In the genomic region with DNA sequence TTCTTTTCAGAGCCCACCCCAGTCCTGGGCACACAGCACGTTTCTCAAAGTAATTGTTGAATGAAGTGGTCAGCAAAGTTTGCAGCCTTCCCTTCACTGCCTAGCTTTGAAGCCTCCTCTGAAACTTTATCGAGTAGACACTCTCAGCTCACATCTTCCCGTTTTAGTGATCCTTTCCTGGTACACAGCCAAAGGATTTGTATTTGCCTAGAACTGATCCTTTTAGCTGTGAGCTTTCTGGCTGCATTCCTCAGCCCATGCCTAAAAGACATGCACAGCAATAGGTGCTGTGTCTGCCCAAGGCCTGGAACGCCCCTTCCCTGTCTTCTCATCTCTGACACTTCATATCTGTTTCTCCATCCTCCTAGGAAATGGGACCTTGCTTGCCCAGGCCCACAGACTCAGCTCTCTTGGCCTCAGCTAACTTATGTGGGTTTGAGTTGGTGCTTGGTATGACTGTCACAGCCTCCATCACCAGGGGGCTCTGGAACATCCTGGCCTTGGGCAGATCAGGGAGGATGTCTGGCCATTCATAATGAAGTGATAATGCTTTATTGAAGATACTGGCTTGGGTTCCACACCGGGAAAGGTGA, we compare ENCODE assay signal across 9 cellular contexts.
A peak's percentile ranks its signal among the peaks of the same experiment; 100 is the strongest.
DNase-seq lines count a peak whose midpoint lies in the region; ATAC-seq and TF ChIP-seq lines count a peak whose summit lies in the region.
"Had no signal": no experiment of that assay in that cellular context is flagged by ENCODE, and none has a peak within 500 bp of the region (broad histone marks: within the 10 kb centered on the region; RNA-seq: fewer than 3 reads in every experiment).

No MANE protein-coding gene starts in this region.

- H4K20me1 ChIP-seq in smooth muscle cell (ENCODE audit: low read depth) = no peaks in the 10 kb centered on the region

- H2AFZ ChIP-seq in smooth muscle cell (ENCODE audit: low read depth) = no peak overlapping the region

- H3K4me2 ChIP-seq in smooth muscle cell = peak overlapping the region; percentile 55

- H3K27me3 ChIP-seq in SJCRH30 (no peaks in the 10 kb centered on the region), layer of hippocampus (ENCODE audit: control insufficient read depth, insufficient read depth, low read length) (no peaks in the 10 kb centered on the region), smooth muscle cell (ENCODE audit: low read depth) (no peaks in the 10 kb centered on the region)

- H3K4me1 ChIP-seq in HEK293 (ENCODE audit: control insufficient read depth, insufficient read depth, low read length) (no peaks in the 10 kb centered on the region), SJCRH30 (peaks cover 3% of the 10 kb centered on the region), smooth muscle cell (ENCODE audit: low read depth) (peaks cover 11% of the 10 kb centered on the region)

- no peak overlapping the region for H3K9ac ChIP-seq in smooth muscle cell (ENCODE audit: low read depth)

- no peaks in the 10 kb centered on the region for H3K36me3 ChIP-seq in HEK293 (ENCODE audit: control insufficient read depth in 2 of 2, insufficient read depth in 1 of 2, low read length in 2 of 2)
- no peaks in the 10 kb centered on the region for H3K36me3 ChIP-seq in SJCRH30
- no peaks in the 10 kb centered on the region for H3K36me3 ChIP-seq in smooth muscle cell (ENCODE audit: low read depth)

- H3F3A ChIP-seq in smooth muscle cell (ENCODE audit: low read depth) = no peaks in the 10 kb centered on the region

- H3K27ac ChIP-seq in HEK293 (ENCODE audit: extremely low read depth, low read depth, low read length) (no peak overlapping the region), SJCRH30 (peak overlapping the region; percentile 0; the same call in 1 of the 2 replicates), layer of hippocampus (ENCODE audit: low read depth, low read length) (peak overlapping the region; percentile 59), smooth muscle cell (ENCODE audit: low read depth) (no peak overlapping the region)

- DNase-seq in SJCRH30 = peak in 1 of 2 experiments; percentile 32
- no peak for DNase-seq in smooth muscle cell (lab: John Stamatoyannopoulos, UW; ENCODE audit: unreplicated experiment)
- no peak for DNase-seq in AG20443 (ENCODE audit: low spot score)
- DNase-seq: NCI-H2081 had no signal

- ATAC-seq in GM19467 (IDR thresholded peaks at IDR 0.05; ENCODE audit: unreplicated experiment) (no peak), HG02938 (IDR thresholded peaks at IDR 0.05; ENCODE audit: unreplicated experiment) (no peak), HG02970 (IDR thresholded peaks at IDR 0.05; ENCODE audit: low FRiP score, unreplicated experiment) (no peak)

- POLR2A ChIA-PET in HEK293 (lab: Yijun Ruan, JAX) = interaction anchor here (1.6 kb wide), 1 partner anchor 23 kb away, joined by 5 read pairs; no protein-coding TSS in a partner anchor

- CTCF ChIA-PET in HEK293 (lab: Yijun Ruan, JAX) = interaction anchor here (0.5 to 11.5 kb wide), 9 partner anchors 10 to 523 kb away, joined by 3 to 108 read pairs (median 3); no protein-coding TSS in a partner anchor

- 39% methylated on average over 5 of the region's 5 CpGs for WGBS in smooth muscle cell (ENCODE audit: low lambda C conversion rate)

- TF ChIP-seq CTCF in HEK293 (tag by site-specific recombination; IDR thresholded peaks at IDR 0.05) = 0 out of 2 replicates have a peak, but pooled peaks have one; percentile 25
- TF ChIP-seq CTCF in smooth muscle cell (IDR thresholded peaks at IDR 0.05; ENCODE audit: borderline replicate concordance, insufficient read depth, poor library complexity, severe bottlenecking) = no peak

- H3K4me3 ChIP-seq in HEK293 (ENCODE audit: low read depth, low read length) (no peak overlapping the region), SJCRH30 (peak overlapping the region; percentile 20), smooth muscle cell (no peak overlapping the region)

- H3K9me3 ChIP-seq in HEK293 (ENCODE audit: control insufficient read depth, insufficient read depth, low read depth, low read length) = no peaks in the 10 kb centered on the region
- H3K9me3 ChIP-seq in SJCRH30 (replicated peaks) = no peaks in the 10 kb centered on the region
- no peaks in the 10 kb centered on the region for H3K9me3 ChIP-seq in smooth muscle cell (replicated peaks; ENCODE audit: low read depth)

- H3K79me2 ChIP-seq in smooth muscle cell (ENCODE audit: low read depth) = no peaks in the 10 kb centered on the region

TF ChIP-seq in HEK293, 187 proteins besides CTCF, POLR2A, EP300 and RAD21:
- no peak for TF ChIP-seq ZBTB26 (tag by site-specific recombination; optimal IDR thresholded peaks at IDR 0.05)

Comparison
In these comparisons a context has a peak if more than half of its experiments do, and no peak if none do; other contexts are left out.
1. H3K27ac ChIP-seq: peak in SJCRH30 (single experiment) and layer of hippocampus (single experiment); none in HEK293 (single experiment) and smooth muscle cell (single experiment).